23 cellular contexts compared by ENCODE assay signal in the genomic region with DNA sequence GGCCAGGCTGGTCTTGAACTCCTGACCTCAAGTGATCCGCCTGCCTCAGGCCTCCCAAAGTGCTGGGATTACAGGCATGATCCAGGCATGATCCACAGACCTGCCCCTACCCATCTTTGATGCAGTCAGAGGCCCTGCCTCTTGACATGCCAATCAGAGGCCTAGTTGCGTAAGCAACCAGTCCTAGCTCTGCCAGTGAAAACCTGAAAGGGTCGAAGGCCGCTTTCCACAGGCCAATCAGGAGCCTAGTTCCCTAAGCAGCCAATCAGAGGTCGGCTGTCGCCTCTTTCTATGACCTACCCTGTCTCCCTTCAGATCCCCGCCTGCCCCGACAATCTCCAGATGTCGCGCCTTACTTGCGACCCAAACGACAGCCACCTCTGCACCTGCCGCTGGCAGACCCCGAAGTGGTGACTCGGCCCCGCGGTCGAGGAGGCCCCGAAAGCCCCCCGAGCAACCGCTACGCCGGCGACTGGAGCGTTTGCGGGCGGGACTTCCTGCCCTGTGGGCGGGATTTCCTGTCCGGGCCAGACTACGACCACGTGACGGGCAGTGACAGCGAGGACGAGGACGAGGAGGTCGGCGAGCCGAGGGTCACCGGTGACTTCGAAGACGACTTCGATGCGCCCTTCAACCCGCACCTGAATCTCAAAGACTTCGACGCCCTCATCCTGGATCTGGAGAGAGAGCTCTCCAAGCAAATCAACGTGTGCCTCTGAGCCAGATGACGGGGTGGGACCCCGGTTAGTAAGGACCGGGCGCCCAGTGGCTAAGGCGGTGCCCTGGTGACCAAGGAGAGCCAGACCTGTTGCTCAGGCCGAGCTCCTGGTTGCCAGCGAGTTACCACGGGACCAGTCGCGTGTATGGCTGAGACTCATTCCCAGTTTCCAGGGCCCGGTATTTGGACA. TPM values are rescaled to one million over a fixed set of nuclear protein-coding genes. Genes with fewer than 3 reads are reported as not detected.
A peak's percentile ranks its signal among the peaks of the same experiment; 100 is the strongest.
DNase-seq lines count a peak whose midpoint lies in the region; ATAC-seq, FAIRE-seq and TF ChIP-seq lines count a peak whose summit lies in the region.
"Had no signal": no experiment of that assay in that cellular context is flagged by ENCODE, and none has a peak within 500 bp of the region (broad histone marks: within the 10 kb centered on the region; RNA-seq: fewer than 3 reads in every experiment).

No MANE protein-coding gene starts in this region.

- H3K36me3 ChIP-seq in esophagus muscularis mucosa (peaks cover 65 to 98% (median 91%) of the 10 kb centered on the region in 4 donors), stomach (peaks cover 35 to 96% (median 89%) of the 10 kb centered on the region in 4 donors)

- no peaks in the 10 kb centered on the region for H3K27me3 Mint-ChIP-seq in activated CD8-positive, alpha-beta T cell treated with anti-CD3 and anti-CD28 coated beads for 36 hours
- H3K27me3 Mint-ChIP-seq in activated CD8-positive, alpha-beta T cell treated with anti-CD3 and anti-CD28 coated beads, Interleukin-2, amount 10 ng/mL, durations not matched to agents 7 days and 5 days (ENCODE audit: low read depth), result no peaks in the 10 kb centered on the region
- H3K27me3 Mint-ChIP-seq: activated CD4-positive, alpha-beta memory T cell treated with anti-CD3 and anti-CD28 coated beads, Interleukin-2, amount 10 ng/mL, durations not matched to agents 7 days and 5 days; activated naive CD8-positive, alpha-beta T cell treated with anti-CD3 and anti-CD28 coated beads for 36 hours; stimulated activated naive CD8-positive, alpha-beta T cell treated with anti-CD3 and anti-CD28 coated beads, Interleukin-15, amount 100 ng/mL, for 72 hours had no signal

- TF ChIP-seq CTCF in activated CD8-positive, alpha-beta T cell treated with anti-CD3 and anti-CD28 coated beads for 36 hours (IDR thresholded peaks at IDR 0.05), result no peak
- TF ChIP-seq CTCF in esophagus muscularis mucosa (IDR thresholded peaks at IDR 0.05) (no peak), stomach (IDR thresholded peaks at IDR 0.05) (no peak), D721Med (IDR thresholded peaks at IDR 0.05; ENCODE audit: insufficient read depth, missing control alignments) (no peak)

- TF ChIP-seq EP300 in esophagus muscularis mucosa (IDR thresholded peaks at IDR 0.05) (no peak), stomach (IDR thresholded peaks at IDR 0.05) (no peak)

- intact Hi-C loops in activated CD8-positive, alpha-beta T cell treated with anti-CD3 and anti-CD28 coated beads for 36 hours (cut with micrococcal nuclease), result no loop called here
- intact Hi-C loops in esophagus muscularis mucosa (cut with DNase I), result no loop called here
- intact Hi-C loops in stomach (cut with DNase I; ENCODE audit: low total_unique reads), result no loop called here

- H3K4me3 ChIP-seq in esophagus muscularis mucosa (no peak overlapping the region), stomach (no peak overlapping the region)
- H3K4me3 ChIP-seq: A549 had no signal

- peak; percentile 18 for ATAC-seq in activated CD8-positive, alpha-beta T cell treated with anti-CD3 and anti-CD28 coated beads for 36 hours
- no peak for ATAC-seq in activated CD8-positive, alpha-beta T cell treated with anti-CD3 and anti-CD28 coated beads, Interleukin-2, amount 10 ng/mL, durations not matched to agents 7 days and 5 days
- ATAC-seq in HG03139 (IDR thresholded peaks at IDR 0.05; ENCODE audit: unreplicated experiment) (no peak), GM21381 (IDR thresholded peaks at IDR 0.05; ENCODE audit: unreplicated experiment) (no peak)
- ATAC-seq: stimulated activated naive CD8-positive, alpha-beta T cell treated with anti-CD3 and anti-CD28 coated beads, Interleukin-15, amount 100 ng/mL, for 72 hours had no signal

- no peaks in the 10 kb centered on the region for H3K9me3 Mint-ChIP-seq in activated CD8-positive, alpha-beta T cell treated with anti-CD3 and anti-CD28 coated beads for 36 hours
- no peaks in the 10 kb centered on the region for H3K9me3 Mint-ChIP-seq in activated CD8-positive, alpha-beta T cell treated with anti-CD3 and anti-CD28 coated beads, Interleukin-2, amount 10 ng/mL, durations not matched to agents 7 days and 5 days (ENCODE audit: insufficient read depth)
- H3K9me3 Mint-ChIP-seq: activated CD4-positive, alpha-beta memory T cell treated with anti-CD3 and anti-CD28 coated beads, Interleukin-2, amount 10 ng/mL, durations not matched to agents 7 days and 5 days; activated naive CD8-positive, alpha-beta T cell treated with anti-CD3 and anti-CD28 coated beads for 36 hours; stimulated activated naive CD8-positive, alpha-beta T cell treated with anti-CD3 and anti-CD28 coated beads, Interleukin-15, amount 100 ng/mL, for 72 hours had no signal

- H3K36me3 Mint-ChIP-seq in activated CD8-positive, alpha-beta T cell treated with anti-CD3 and anti-CD28 coated beads for 36 hours (ENCODE audit: low read depth), result peaks cover 14% of the 10 kb centered on the region
- H3K36me3 Mint-ChIP-seq in activated CD8-positive, alpha-beta T cell treated with anti-CD3 and anti-CD28 coated beads, Interleukin-2, amount 10 ng/mL, durations not matched to agents 7 days and 5 days (ENCODE audit: low read depth), result peaks cover 30% of the 10 kb centered on the region

- DNase-seq in activated CD8-positive, alpha-beta T cell treated with anti-CD3 and anti-CD28 coated beads for 36 hours, result no peak
- no peak for DNase-seq in activated CD8-positive, alpha-beta T cell treated with anti-CD3 and anti-CD28 coated beads, Interleukin-2, amount 10 ng/mL, durations not matched to agents 7 days and 5 days
- peak; percentile 16 for DNase-seq in RKO (ENCODE audit: low spot score)
- DNase-seq in esophagus muscularis mucosa (ENCODE audit: extremely low spot score), result no peak
- no peak for DNase-seq in stomach
- no peak for DNase-seq in D721Med (ENCODE audit: insufficient read length, low spot score)
- DNase-seq: activated CD4-positive, alpha-beta memory T cell treated with anti-CD3 and anti-CD28 coated beads, Interleukin-2, amount 10 ng/mL, durations not matched to agents 7 days and 5 days; activated naive CD8-positive, alpha-beta T cell treated with anti-CD3 and anti-CD28 coated beads for 36 hours; activated T-cell treated with anti-CD3 and anti-CD28 coated beads, Interleukin-2, amount 50 U/mL, for 48 hours; DMS79; effector CD8-positive, alpha-beta T cell; KBM-7; left colon; NCI-H1092; NCI-H2171 treated with DMSO at 0.1 percent for 48 hours; NCI-H774; stimulated activated naive CD8-positive, alpha-beta T cell treated with anti-CD3 and anti-CD28 coated beads, Interleukin-15, amount 100 ng/mL, for 72 hours had no signal

- peak overlapping the region in 3 of 4 donors; percentile 50 to 67 (median 63) for H3K27ac ChIP-seq in esophagus muscularis mucosa (replicated peaks in 1 of 4)
- H3K27ac ChIP-seq in stomach, result peak overlapping the region in 3 of 5 donors; percentile 20 to 71 (median 61)
- H3K27ac ChIP-seq: A549, neutrophil had no signal

- H3K27ac Mint-ChIP-seq in activated CD8-positive, alpha-beta T cell treated with anti-CD3 and anti-CD28 coated beads for 36 hours, result no peak overlapping the region
- no peak overlapping the region for H3K27ac Mint-ChIP-seq in activated CD8-positive, alpha-beta T cell treated with anti-CD3 and anti-CD28 coated beads, Interleukin-2, amount 10 ng/mL, durations not matched to agents 7 days and 5 days
- H3K27ac Mint-ChIP-seq: activated CD4-positive, alpha-beta memory T cell treated with anti-CD3 and anti-CD28 coated beads, Interleukin-2, amount 10 ng/mL, durations not matched to agents 7 days and 5 days; activated naive CD8-positive, alpha-beta T cell treated with anti-CD3 and anti-CD28 coated beads for 36 hours had no signal

- FAIRE-seq in D721Med (lab: Jason Lieb, UNC), result no peak
- FAIRE-seq: A549, urothelium cell line had no signal

- CTCF ChIA-PET in activated CD8-positive, alpha-beta T cell treated with anti-CD3 and anti-CD28 coated beads for 36 hours (lab: Charles Lee), result interaction anchor here (0.7 to 2.8 kb wide), 4 partner anchors 11 to 41 kb away, joined by 3 to 9 read pairs (median 3); no protein-coding TSS in a partner anchor
- CTCF ChIA-PET in activated CD8-positive, alpha-beta T cell treated with anti-CD3 and anti-CD28 coated beads, Interleukin-2, amount 10 ng/mL, durations not matched to agents 7 days and 5 days (lab: Charles Lee), result interaction anchor here (4.6 kb wide), 1 partner anchor 12 kb away, joined by 22 read pairs; no protein-coding TSS in a partner anchor

- H3K27me3 ChIP-seq in esophagus muscularis mucosa (no peaks in the 10 kb centered on the region), stomach (peaks cover 0 to 8% (median 0%) of the 10 kb centered on the region in 3 donors)

- POLR2A ChIA-PET in activated CD8-positive, alpha-beta T cell treated with anti-CD3 and anti-CD28 coated beads for 36 hours (lab: Charles Lee), result interaction anchor here (6.8 kb wide), 1 partner anchor 11 kb away, joined by 48 read pairs; a partner anchor contains a TSS
- POLR2A ChIA-PET in activated CD8-positive, alpha-beta T cell treated with anti-CD3 and anti-CD28 coated beads, Interleukin-2, amount 10 ng/mL, durations not matched to agents 7 days and 5 days (lab: Charles Lee), result interaction anchor here (1.2 kb wide), 2 partner anchors 11 to 12 kb away, joined by 3 to 4 read pairs; no protein-coding TSS in a partner anchor

- peaks cover 20 to 37% (median 33%) of the 10 kb centered on the region in 4 donors for H3K4me1 ChIP-seq in esophagus muscularis mucosa
- H3K4me1 ChIP-seq in stomach, result peaks cover 6 to 26% (median 16%) of the 10 kb centered on the region in 4 donors
- H3K4me1 ChIP-seq: A549 had no signal

- H3K4me1 Mint-ChIP-seq in activated CD8-positive, alpha-beta T cell treated with anti-CD3 and anti-CD28 coated beads for 36 hours (ENCODE audit: low read depth), result no peaks in the 10 kb centered on the region
- no peaks in the 10 kb centered on the region for H3K4me1 Mint-ChIP-seq in activated CD8-positive, alpha-beta T cell treated with anti-CD3 and anti-CD28 coated beads, Interleukin-2, amount 10 ng/mL, durations not matched to agents 7 days and 5 days (ENCODE audit: low read depth)
- H3K4me1 Mint-ChIP-seq: activated CD4-positive, alpha-beta memory T cell treated with anti-CD3 and anti-CD28 coated beads, Interleukin-2, amount 10 ng/mL, durations not matched to agents 7 days and 5 days; activated naive CD8-positive, alpha-beta T cell treated with anti-CD3 and anti-CD28 coated beads for 36 hours had no signal

- no peak overlapping the region for H3K4me3 Mint-ChIP-seq in activated CD8-positive, alpha-beta T cell treated with anti-CD3 and anti-CD28 coated beads for 36 hours
- H3K4me3 Mint-ChIP-seq in activated CD8-positive, alpha-beta T cell treated with anti-CD3 and anti-CD28 coated beads, Interleukin-2, amount 10 ng/mL, durations not matched to agents 7 days and 5 days, result no peak overlapping the region
- H3K4me3 Mint-ChIP-seq: activated CD4-positive, alpha-beta memory T cell treated with anti-CD3 and anti-CD28 coated beads, Interleukin-2, amount 10 ng/mL, durations not matched to agents 7 days and 5 days; activated naive CD8-positive, alpha-beta T cell treated with anti-CD3 and anti-CD28 coated beads for 36 hours; stimulated activated naive CD8-positive, alpha-beta T cell treated with anti-CD3 and anti-CD28 coated beads, Interleukin-15, amount 100 ng/mL, for 72 hours had no signal

- no peak for TF ChIP-seq POLR2A in esophagus muscularis mucosa (IDR thresholded peaks at IDR 0.05; ENCODE audit: low read depth)
- TF ChIP-seq POLR2A in stomach (IDR thresholded peaks at IDR 0.05), result no peak

- no peaks in the 10 kb centered on the region for H3K9me3 ChIP-seq in esophagus muscularis mucosa
- no peaks in the 10 kb centered on the region for H3K9me3 ChIP-seq in stomach
- H3K9me3 ChIP-seq: A549, neutrophil had no signal

- WGBS in esophagus muscularis mucosa, result 82% methylated on average over 42 of the region's 58 CpGs
- 89 to 93% (median 91%) methylated on average over 51 to 58 of the region's 58 CpGs for WGBS in stomach, 5 donors

RNA-seq across cellular contexts. Expression of a gene that starts 6.3 kb away (rescaled TPM):
- total RNA-seq in activated CD8-positive, alpha-beta T cell treated with anti-CD3 and anti-CD28 coated beads for 36 hours, result 1 to 10 TPM; 1.1 to 1.8 TPM
- under 1 TPM in 1 of 2 experiments, not detected in 1; 0.13 TPM for total RNA-seq in activated CD8-positive, alpha-beta T cell treated with anti-CD3 and anti-CD28 coated beads, Interleukin-2, amount 10 ng/mL, durations not matched to agents 7 days and 5 days
- total RNA-seq in esophagus muscularis mucosa (100 to 1,000 TPM in 1 of 4 donors, 10 to 100 TPM in 3; 42.8 to 106 (median 77.1) TPM), stomach (10 to 100 TPM in 2 of 5 donors, 1 to 10 TPM in 3; 2.0 to 19.6 (median 9.9) TPM)
- polyA plus RNA-seq in stomach, result 10 to 100 TPM in 1 of 3 donors, 1 to 10 TPM in 2; 5.5 to 13.5 (median 7.6) TPM
- total RNA-seq: activated CD4-positive, alpha-beta memory T cell treated with anti-CD3 and anti-CD28 coated beads, Interleukin-2, amount 10 ng/mL, durations not matched to agents 7 days and 5 days; mononuclear cell had no signal

RNA-seq across cellular contexts. Expression of a gene that starts 31.5 kb away (rescaled TPM):
- not detected for total RNA-seq in activated CD8-positive, alpha-beta T cell treated with anti-CD3 and anti-CD28 coated beads for 36 hours
- not detected for total RNA-seq in activated CD8-positive, alpha-beta T cell treated with anti-CD3 and anti-CD28 coated beads, Interleukin-2, amount 10 ng/mL, durations not matched to agents 7 days and 5 days
- total RNA-seq in esophagus muscularis mucosa (not detected), stomach (not detected)
- not detected for polyA plus RNA-seq in stomach
- total RNA-seq: activated CD4-positive, alpha-beta memory T cell treated with anti-CD3 and anti-CD28 coated beads, Interleukin-2, amount 10 ng/mL, durations not matched to agents 7 days and 5 days; activated naive CD8-positive, alpha-beta T cell treated with anti-CD3 and anti-CD28 coated beads for 36 hours; left colon; mononuclear cell had no signal
- polyA plus RNA-seq: A549 had no signal
